In the genomic region with DNA sequence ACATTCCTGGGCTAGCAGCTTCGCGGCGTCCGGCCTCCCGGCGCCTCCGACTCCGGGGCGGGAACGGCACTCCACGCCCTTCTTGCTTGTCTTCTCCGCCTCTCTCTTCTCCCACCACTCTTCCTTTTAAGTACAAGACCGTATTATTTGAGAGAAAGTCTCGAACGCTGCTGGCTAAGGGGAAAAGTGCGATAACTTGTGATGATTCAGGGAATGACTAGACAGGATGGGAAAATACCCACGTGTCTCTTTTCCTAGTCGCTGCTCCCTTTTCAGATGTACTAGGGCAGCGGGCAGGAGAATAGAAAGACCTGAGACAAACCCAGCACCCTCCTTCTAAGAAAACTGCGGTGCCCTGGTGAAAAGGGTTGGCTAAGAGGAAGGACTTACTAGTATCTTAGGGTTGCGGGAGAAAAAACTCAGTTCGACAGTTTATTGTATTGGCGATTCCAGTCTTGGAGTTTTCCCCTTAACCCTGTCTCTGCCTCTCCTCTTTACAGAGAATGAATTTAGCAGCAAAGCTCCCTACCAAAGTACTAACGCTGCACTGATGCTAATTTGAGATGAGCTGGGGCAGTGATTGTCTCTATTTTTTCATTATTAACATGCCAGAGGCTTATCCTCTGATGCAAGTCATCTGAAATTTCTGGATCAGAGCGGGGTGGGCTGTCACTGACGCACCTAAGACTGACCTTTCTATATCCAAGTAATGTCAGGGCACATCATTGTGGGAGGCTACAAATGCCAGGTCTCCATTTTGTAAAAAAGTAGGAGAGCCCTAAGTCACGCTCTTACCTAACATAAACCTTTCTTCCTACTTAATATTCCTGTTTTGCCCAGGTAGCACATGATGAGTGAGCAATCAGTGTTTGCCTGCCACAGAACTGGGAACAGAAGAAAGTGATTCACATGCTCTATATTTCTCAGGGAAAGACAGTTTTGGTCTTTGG, we compare ENCODE assay signal across 1 cellular context.
TF ChIP-seq lines count a peak whose summit lies in the region.

No MANE protein-coding gene starts in this region.

TF ChIP-seq in HepG2, 621 proteins besides CTCF, POLR2A, EP300 and RAD21 (continued from another document and continues in another):
- TF ChIP-seq, protein P1, sequence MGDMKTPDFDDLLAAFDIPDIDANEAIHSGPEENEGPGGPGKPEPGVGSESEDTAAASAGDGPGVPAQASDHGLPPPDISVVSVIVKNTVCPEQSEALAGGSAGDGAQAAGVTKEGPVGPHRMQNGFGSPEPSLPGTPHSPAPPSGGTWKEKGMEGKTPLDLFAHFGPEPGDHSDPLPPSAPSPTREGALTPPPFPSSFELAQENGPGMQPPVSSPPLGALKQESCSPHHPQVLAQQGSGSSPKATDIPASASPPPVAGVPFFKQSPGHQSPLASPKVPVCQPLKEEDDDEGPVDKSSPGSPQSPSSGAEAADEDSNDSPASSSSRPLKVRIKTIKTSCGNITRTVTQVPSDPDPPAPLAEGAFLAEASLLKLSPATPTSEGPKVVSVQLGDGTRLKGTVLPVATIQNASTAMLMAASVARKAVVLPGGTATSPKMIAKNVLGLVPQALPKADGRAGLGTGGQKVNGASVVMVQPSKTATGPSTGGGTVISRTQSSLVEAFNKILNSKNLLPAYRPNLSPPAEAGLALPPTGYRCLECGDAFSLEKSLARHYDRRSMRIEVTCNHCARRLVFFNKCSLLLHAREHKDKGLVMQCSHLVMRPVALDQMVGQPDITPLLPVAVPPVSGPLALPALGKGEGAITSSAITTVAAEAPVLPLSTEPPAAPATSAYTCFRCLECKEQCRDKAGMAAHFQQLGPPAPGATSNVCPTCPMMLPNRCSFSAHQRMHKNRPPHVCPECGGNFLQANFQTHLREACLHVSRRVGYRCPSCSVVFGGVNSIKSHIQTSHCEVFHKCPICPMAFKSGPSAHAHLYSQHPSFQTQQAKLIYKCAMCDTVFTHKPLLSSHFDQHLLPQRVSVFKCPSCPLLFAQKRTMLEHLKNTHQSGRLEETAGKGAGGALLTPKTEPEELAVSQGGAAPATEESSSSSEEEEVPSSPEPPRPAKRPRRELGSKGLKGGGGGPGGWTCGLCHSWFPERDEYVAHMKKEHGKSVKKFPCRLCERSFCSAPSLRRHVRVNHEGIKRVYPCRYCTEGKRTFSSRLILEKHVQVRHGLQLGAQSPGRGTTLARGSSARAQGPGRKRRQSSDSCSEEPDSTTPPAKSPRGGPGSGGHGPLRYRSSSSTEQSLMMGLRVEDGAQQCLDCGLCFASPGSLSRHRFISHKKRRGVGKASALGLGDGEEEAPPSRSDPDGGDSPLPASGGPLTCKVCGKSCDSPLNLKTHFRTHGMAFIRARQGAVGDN (CRISPR knock-in tag; IDR thresholded peaks at IDR 0.05): peak; percentile 77; the same call in 1 of the 2 replicates
- TF ChIP-seq SRSF1 (optimal IDR thresholded peaks at IDR 0.05; ENCODE audit: low read depth, low read length) (no peak), ZNF569 (CRISPR knock-in tag; IDR thresholded peaks at IDR 0.05; ENCODE audit: borderline replicate concordance) (no peak), ZNF468 (CRISPR knock-in tag; IDR thresholded peaks at IDR 0.05) (no peak), ZNF766 (CRISPR knock-in tag; IDR thresholded peaks at IDR 0.05; ENCODE audit: borderline replicate concordance) (no peak), ZNF670 (CRISPR knock-in tag; IDR thresholded peaks at IDR 0.05; ENCODE audit: borderline replicate concordance) (no peak; the same call in 1 of the 2 replicates), MYNN (CRISPR knock-in tag; IDR thresholded peaks at IDR 0.05; ENCODE audit: low read depth) (no peak), HNF4A (CRISPR knock-in tag; IDR thresholded peaks at IDR 0.05) (no peak), NONO (IDR thresholded peaks at IDR 0.05) (no peak), NONO (CRISPR knock-in tag; conservative IDR thresholded peaks at IDR 0.05) (no peak; the same call in 1 of the 2 replicates), ZNF17 (CRISPR knock-in tag; IDR thresholded peaks at IDR 0.05) (no peak), THAP11 (CRISPR knock-in tag; IDR thresholded peaks at IDR 0.05) (0 out of 2 replicates have a peak, but pooled peaks have one; percentile 16), MIXL1 (CRISPR knock-in tag; IDR thresholded peaks at IDR 0.05) (no peak), SALL2 (CRISPR knock-in tag; IDR thresholded peaks at IDR 0.05) (no peak), MBNL3 (CRISPR knock-in tag; conservative IDR thresholded peaks at IDR 0.05) (no peak), ZNF430 (CRISPR knock-in tag; IDR thresholded peaks at IDR 0.05) (no peak), TAF15 (IDR thresholded peaks at IDR 0.05; ENCODE audit: low read depth, low read length, poor library complexity, severe bottlenecking) (no peak), TOE1 (CRISPR knock-in tag; IDR thresholded peaks at IDR 0.05) (0 out of 2 replicates have a peak, but pooled peaks have one; percentile 19), POLR2AphosphoS5 (IDR thresholded peaks at IDR 0.05; ENCODE audit: low read depth, low read length) (peak; percentile 32; the same call in 1 of the 2 replicates), ZNF282 (IDR thresholded peaks at IDR 0.05; ENCODE audit: partially characterized antibody) (no peak), SSRP1 (CRISPR knock-in tag; IDR thresholded peaks at IDR 0.05) (no peak), ZNF644 (CRISPR knock-in tag; IDR thresholded peaks at IDR 0.05; ENCODE audit: low read depth) (no peak), ZSCAN21 (CRISPR knock-in tag; IDR thresholded peaks at IDR 0.05; ENCODE audit: borderline replicate concordance) (no peak), NFKB2 (CRISPR knock-in tag; IDR thresholded peaks at IDR 0.05; ENCODE audit: borderline replicate concordance) (no peak), ZC3H4 (CRISPR knock-in tag; IDR thresholded peaks at IDR 0.05; ENCODE audit: borderline replicate concordance) (no peak), ZFP62 (CRISPR knock-in tag; IDR thresholded peaks at IDR 0.05) (no peak), SMARCC2 (IDR thresholded peaks at IDR 0.05) (no peak), ZFP36L1 (CRISPR knock-in tag; IDR thresholded peaks at IDR 0.05) (no peak), ZNF12 (CRISPR knock-in tag; IDR thresholded peaks at IDR 0.05) (0 out of 2 replicates have a peak, but pooled peaks have one; percentile 35), SOX13 (IDR thresholded peaks at IDR 0.05) (no peak), SOX13 (CRISPR knock-in tag; conservative IDR thresholded peaks at IDR 0.05 in 1 of 2, IDR thresholded peaks at IDR 0.05 in 1 of 2) (no peak), GZF1 (CRISPR knock-in tag; IDR thresholded peaks at IDR 0.05) (no peak), HNRNPK (IDR thresholded peaks at IDR 0.05; ENCODE audit: low read depth, low read length, poor library complexity, severe bottlenecking) (no peak), ZNF737 (CRISPR knock-in tag; IDR thresholded peaks at IDR 0.05; ENCODE audit: borderline replicate concordance) (0 out of 2 replicates have a peak, but pooled peaks have one; percentile 1), HOXA5 (CRISPR knock-in tag; IDR thresholded peaks at IDR 0.05) (peak; percentile 18; the same call in 1 of the 2 replicates), ZNF30 (CRISPR knock-in tag; IDR thresholded peaks at IDR 0.05) (no peak)
- TF ChIP-seq, protein P2, sequence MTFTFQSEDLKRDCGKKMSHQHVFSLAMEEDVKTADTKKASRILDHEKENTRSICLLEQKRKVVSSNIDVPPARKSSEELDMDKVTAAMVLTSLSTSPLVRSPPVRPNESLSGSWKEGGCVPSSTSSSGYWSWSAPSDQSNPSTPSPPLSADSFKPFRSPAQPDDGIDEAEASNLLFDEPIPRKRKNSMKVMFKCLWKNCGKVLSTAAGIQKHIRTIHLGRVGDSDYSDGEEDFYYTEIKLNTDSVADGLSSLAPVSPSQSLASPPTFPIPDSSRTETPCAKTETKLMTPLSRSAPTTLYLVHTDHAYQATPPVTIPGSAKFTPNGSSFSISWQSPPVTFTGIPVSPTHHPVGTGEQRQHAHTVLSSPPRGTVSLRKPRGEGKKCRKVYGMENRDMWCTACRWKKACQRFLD (CRISPR knock-in tag; IDR thresholded peaks at IDR 0.05; ENCODE audit: borderline replicate concordance): no peak
- TF ChIP-seq, protein P3, sequence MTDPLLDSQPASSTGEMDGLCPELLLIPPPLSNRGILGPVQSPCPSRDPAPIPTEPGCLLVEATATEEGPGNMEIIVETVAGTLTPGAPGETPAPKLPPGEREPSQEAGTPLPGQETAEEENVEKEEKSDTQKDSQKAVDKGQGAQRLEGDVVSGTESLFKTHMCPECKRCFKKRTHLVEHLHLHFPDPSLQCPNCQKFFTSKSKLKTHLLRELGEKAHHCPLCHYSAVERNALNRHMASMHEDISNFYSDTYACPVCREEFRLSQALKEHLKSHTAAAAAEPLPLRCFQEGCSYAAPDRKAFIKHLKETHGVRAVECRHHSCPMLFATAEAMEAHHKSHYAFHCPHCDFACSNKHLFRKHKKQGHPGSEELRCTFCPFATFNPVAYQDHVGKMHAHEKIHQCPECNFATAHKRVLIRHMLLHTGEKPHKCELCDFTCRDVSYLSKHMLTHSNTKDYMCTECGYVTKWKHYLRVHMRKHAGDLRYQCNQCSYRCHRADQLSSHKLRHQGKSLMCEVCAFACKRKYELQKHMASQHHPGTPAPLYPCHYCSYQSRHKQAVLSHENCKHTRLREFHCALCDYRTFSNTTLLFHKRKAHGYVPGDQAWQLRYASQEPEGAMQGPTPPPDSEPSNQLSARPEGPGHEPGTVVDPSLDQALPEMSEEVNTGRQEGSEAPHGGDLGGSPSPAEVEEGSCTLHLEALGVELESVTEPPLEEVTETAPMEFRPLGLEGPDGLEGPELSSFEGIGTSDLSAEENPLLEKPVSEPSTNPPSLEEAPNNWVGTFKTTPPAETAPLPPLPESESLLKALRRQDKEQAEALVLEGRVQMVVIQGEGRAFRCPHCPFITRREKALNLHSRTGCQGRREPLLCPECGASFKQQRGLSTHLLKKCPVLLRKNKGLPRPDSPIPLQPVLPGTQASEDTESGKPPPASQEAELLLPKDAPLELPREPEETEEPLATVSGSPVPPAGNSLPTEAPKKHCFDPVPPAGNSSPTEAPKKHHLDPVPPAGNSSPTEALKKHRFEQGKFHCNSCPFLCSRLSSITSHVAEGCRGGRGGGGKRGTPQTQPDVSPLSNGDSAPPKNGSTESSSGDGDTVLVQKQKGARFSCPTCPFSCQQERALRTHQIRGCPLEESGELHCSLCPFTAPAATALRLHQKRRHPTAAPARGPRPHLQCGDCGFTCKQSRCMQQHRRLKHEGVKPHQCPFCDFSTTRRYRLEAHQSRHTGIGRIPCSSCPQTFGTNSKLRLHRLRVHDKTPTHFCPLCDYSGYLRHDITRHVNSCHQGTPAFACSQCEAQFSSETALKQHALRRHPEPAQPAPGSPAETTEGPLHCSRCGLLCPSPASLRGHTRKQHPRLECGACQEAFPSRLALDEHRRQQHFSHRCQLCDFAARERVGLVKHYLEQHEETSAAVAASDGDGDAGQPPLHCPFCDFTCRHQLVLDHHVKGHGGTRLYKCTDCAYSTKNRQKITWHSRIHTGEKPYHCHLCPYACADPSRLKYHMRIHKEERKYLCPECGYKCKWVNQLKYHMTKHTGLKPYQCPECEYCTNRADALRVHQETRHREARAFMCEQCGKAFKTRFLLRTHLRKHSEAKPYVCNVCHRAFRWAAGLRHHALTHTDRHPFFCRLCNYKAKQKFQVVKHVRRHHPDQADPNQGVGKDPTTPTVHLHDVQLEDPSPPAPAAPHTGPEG (CRISPR knock-in tag; IDR thresholded peaks at IDR 0.05): peak; percentile 9; the same call in 1 of the 2 replicates
- TF ChIP-seq, protein P4, sequence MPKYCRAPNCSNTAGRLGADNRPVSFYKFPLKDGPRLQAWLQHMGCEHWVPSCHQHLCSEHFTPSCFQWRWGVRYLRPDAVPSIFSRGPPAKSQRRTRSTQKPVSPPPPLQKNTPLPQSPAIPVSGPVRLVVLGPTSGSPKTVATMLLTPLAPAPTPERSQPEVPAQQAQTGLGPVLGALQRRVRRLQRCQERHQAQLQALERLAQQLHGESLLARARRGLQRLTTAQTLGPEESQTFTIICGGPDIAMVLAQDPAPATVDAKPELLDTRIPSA (CRISPR knock-in tag; IDR thresholded peaks at IDR 0.05; ENCODE audit: borderline replicate concordance): no peak
- TF ChIP-seq, protein P5, sequence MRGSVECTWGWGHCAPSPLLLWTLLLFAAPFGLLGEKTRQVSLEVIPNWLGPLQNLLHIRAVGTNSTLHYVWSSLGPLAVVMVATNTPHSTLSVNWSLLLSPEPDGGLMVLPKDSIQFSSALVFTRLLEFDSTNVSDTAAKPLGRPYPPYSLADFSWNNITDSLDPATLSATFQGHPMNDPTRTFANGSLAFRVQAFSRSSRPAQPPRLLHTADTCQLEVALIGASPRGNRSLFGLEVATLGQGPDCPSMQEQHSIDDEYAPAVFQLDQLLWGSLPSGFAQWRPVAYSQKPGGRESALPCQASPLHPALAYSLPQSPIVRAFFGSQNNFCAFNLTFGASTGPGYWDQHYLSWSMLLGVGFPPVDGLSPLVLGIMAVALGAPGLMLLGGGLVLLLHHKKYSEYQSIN (CRISPR knock-in tag; IDR thresholded peaks at IDR 0.05; ENCODE audit: borderline replicate concordance): no peak
- TF ChIP-seq, protein P6, sequence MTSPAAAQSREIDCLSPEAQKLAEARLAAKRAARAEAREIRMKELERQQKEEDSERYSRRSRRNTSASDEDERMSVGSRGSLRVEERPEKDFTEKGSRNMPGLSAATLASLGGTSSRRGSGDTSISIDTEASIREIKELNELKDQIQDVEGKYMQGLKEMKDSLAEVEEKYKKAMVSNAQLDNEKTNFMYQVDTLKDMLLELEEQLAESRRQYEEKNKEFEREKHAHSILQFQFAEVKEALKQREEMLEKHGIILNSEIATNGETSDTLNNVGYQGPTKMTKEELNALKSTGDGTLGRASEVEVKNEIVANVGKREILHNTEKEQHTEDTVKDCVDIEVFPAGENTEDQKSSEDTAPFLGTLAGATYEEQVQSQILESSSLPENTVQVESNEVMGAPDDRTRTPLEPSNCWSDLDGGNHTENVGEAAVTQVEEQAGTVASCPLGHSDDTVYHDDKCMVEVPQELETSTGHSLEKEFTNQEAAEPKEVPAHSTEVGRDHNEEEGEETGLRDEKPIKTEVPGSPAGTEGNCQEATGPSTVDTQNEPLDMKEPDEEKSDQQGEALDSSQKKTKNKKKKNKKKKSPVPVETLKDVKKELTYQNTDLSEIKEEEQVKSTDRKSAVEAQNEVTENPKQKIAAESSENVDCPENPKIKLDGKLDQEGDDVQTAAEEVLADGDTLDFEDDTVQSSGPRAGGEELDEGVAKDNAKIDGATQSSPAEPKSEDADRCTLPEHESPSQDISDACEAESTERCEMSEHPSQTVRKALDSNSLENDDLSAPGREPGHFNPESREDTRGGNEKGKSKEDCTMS (CRISPR knock-in tag; conservative IDR thresholded peaks at IDR 0.05): no peak
- TF ChIP-seq, protein P7, sequence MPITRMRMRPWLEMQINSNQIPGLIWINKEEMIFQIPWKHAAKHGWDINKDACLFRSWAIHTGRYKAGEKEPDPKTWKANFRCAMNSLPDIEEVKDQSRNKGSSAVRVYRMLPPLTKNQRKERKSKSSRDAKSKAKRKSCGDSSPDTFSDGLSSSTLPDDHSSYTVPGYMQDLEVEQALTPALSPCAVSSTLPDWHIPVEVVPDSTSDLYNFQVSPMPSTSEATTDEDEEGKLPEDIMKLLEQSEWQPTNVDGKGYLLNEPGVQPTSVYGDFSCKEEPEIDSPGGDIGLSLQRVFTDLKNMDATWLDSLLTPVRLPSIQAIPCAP (CRISPR knock-in tag; IDR thresholded peaks at IDR 0.05; ENCODE audit: low read depth): no peak
- TF ChIP-seq, protein P8, sequence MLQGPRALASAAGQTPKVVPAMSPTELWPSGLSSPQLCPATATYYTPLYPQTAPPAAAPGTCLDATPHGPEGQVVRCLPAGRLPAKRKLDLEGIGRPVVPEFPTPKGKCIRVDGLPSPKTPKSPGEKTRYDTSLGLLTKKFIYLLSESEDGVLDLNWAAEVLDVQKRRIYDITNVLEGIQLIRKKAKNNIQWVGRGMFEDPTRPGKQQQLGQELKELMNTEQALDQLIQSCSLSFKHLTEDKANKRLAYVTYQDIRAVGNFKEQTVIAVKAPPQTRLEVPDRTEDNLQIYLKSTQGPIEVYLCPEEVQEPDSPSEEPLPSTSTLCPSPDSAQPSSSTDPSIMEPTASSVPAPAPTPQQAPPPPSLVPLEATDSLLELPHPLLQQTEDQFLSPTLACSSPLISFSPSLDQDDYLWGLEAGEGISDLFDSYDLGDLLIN (CRISPR knock-in tag; IDR thresholded peaks at IDR 0.05; ENCODE audit: borderline replicate concordance): no peak
